Comparison of ENCODE assay signal across 7 cellular contexts in genomic region chr4:105637409-105638258, GRCh38.
DNase-seq lines count a peak whose midpoint lies in the region; ATAC-seq and TF ChIP-seq lines count a peak whose summit lies in the region.

No MANE protein-coding gene starts in this region.

- no peak overlapping the region for H3K4me3 ChIP-seq in left lung
- no peak overlapping the region for H3K4me3 ChIP-seq in effector memory CD4-positive, alpha-beta T cell (ENCODE audit: insufficient read depth, low read depth, low read length, poor library complexity, severe bottlenecking)

- H3K36me3 ChIP-seq in left lung = no peaks in the 10 kb centered on the region
- no peaks in the 10 kb centered on the region for H3K36me3 ChIP-seq in effector memory CD4-positive, alpha-beta T cell (ENCODE audit: control insufficient read depth, insufficient read depth, low read length)

- H3K27me3 ChIP-seq in left lung = no peaks in the 10 kb centered on the region
- no peaks in the 10 kb centered on the region for H3K27me3 ChIP-seq in effector memory CD4-positive, alpha-beta T cell (replicated peaks; ENCODE audit: control insufficient read depth, insufficient read depth, low read length, poor library complexity, severe bottlenecking)

- TF ChIP-seq CTCF in left lung (IDR thresholded peaks at IDR 0.05) = no peak

- DNase-seq in NCI-H1417 treated with DMSO at 0.1 percent for 48 hours (lab: John Stamatoyannopoulos, UW) (peak; percentile 38), left lung (peak in 1 of 2 donors; percentile 76), iPS-NIHi11 (ENCODE audit: low spot score) (no peak)
- DNase-seq in effector memory CD4-positive, alpha-beta T cell = no peak

- H3K27ac ChIP-seq in angular gyrus (ENCODE audit: low read depth, low read length) (peak overlapping the region; percentile 81), left lung (peak overlapping the region in 1 of 2 donors; percentile 24)
- no peak overlapping the region for H3K27ac ChIP-seq in effector memory CD4-positive, alpha-beta T cell (ENCODE audit: insufficient read depth, low read length, poor library complexity, severe bottlenecking)

- no peaks in the 10 kb centered on the region for H3K9me3 ChIP-seq in left lung
- no peaks in the 10 kb centered on the region for H3K9me3 ChIP-seq in effector memory CD4-positive, alpha-beta T cell (ENCODE audit: control insufficient read depth, low read length)

- intact Hi-C loops in left lung (cut with DNase I) = no loop called here

- peak; percentile 86 for ATAC-seq in GM18909 (IDR thresholded peaks at IDR 0.05; ENCODE audit: poor library complexity, unreplicated experiment)
- peak; percentile 87 for ATAC-seq in HG02763 (IDR thresholded peaks at IDR 0.05; ENCODE audit: unreplicated experiment)
- ATAC-seq in left lung = peak; percentile 74

- H3K4me1 ChIP-seq in left lung = peaks cover 4 to 26% of the 10 kb centered on the region in 2 donors
- no peaks in the 10 kb centered on the region for H3K4me1 ChIP-seq in effector memory CD4-positive, alpha-beta T cell (ENCODE audit: control insufficient read depth, insufficient read depth, low read length, poor library complexity, severe bottlenecking)
